In the genomic region with DNA sequence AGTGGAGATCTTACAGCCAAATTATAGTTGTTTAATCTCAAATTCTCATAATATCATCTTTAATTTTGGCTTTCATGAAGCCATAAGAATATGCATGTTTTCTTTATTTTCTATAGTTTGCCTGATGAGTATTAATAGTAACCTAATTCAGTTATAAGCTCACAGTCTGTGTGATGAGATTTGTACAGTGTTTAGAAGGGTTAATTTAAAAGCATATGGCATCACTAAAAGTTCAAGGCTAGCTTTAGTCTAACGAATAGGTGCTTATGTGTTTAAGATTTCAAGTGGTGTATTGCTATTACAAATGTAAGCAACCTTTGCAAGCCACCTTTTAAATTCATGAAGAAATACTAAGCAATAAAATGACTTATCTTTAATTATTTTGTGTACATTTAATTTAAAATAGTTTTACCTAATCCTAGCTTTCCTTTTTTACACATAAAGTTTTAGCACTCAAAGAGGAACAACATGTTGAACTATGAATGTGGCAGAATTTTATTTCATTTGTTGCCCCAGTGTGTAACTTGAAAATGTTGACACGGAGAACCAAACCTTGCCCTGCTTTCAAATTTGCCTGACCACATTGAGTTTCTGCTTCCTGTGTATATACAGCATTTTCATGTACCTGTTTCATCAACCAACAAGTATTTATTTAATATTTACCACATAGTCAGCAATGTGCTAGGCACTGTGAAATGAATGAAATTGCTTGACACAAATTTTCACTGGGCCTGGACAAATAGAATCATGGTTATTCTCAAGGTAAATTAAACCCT, we compare ENCODE assay signal across 9 cellular contexts. TPM values are rescaled to one million over a fixed set of nuclear protein-coding genes. Genes with fewer than 3 reads are reported as not detected.
A peak's percentile ranks its signal among the peaks of the same experiment; 100 is the strongest.
DNase-seq lines count a peak whose midpoint lies in the region; ATAC-seq, FAIRE-seq and TF ChIP-seq lines count a peak whose summit lies in the region.
"Had no signal": no experiment of that assay in that cellular context is flagged by ENCODE, and none has a peak within 500 bp of the region (broad histone marks: within the 10 kb centered on the region; RNA-seq: fewer than 3 reads in every experiment).

No MANE protein-coding gene starts in this region.

- H3K9me2 ChIP-seq in HCT116 (ENCODE audit: insufficient read depth), result no peaks in the 10 kb centered on the region

- no peaks in the 10 kb centered on the region for H3K9me3 Mint-ChIP-seq in CD4-positive, alpha-beta T cell
- H3K9me3 Mint-ChIP-seq in activated T-helper 2 cell treated with anti-CD3 and anti-CD28 coated beads, Interferon-gamma antibody, Interleukin-2, Interleukin-4, amounts not matched to agents 10 μg/mL and 5 μg/mL and 100 μg/mL, durations not matched to agents 14 hours and 24 hours and 36 hours, result no peaks in the 10 kb centered on the region
- no peaks in the 10 kb centered on the region for H3K9me3 Mint-ChIP-seq in naive thymus-derived CD8-positive, alpha-beta T cell

- peaks cover 17% of the 10 kb centered on the region for H3K36me3 Mint-ChIP-seq in CD4-positive, alpha-beta T cell (ENCODE audit: low read depth)
- peaks cover 6% of the 10 kb centered on the region for H3K36me3 Mint-ChIP-seq in activated T-helper 2 cell treated with anti-CD3 and anti-CD28 coated beads, Interferon-gamma antibody, Interleukin-2, Interleukin-4, amounts not matched to agents 10 μg/mL and 5 μg/mL and 100 μg/mL, durations not matched to agents 14 hours and 24 hours and 36 hours (ENCODE audit: low read depth)
- peaks cover 0 to 23% (median 21%) of the 10 kb centered on the region in 3 donors for H3K36me3 Mint-ChIP-seq in naive thymus-derived CD8-positive, alpha-beta T cell

- H3K4me1 ChIP-seq in HCT116 (ENCODE audit: control insufficient read depth in 1 of 2, insufficient read depth in 2 of 2, low read length in 2 of 2), result peaks cover 17 to 27% of the 10 kb centered on the region in 2 experiments

- no peaks in the 10 kb centered on the region for H4K20me1 ChIP-seq in HCT116 (ENCODE audit: insufficient read depth)

- H3K27ac ChIP-seq in CD4-positive, alpha-beta T cell (ENCODE audit: low read depth, low read length), result no peak overlapping the region
- no peak overlapping the region for H3K27ac ChIP-seq in HCT116 (ENCODE audit: low read depth, low read length)

- no peaks in the 10 kb centered on the region for H3K36me3 ChIP-seq in HCT116 (ENCODE audit: control insufficient read depth in 1 of 2, insufficient read depth in 2 of 2, low read length in 2 of 2)
- H3K36me3 ChIP-seq in MG63, result no peaks in the 10 kb centered on the region

- no peaks in the 10 kb centered on the region for H3K27me3 ChIP-seq in CD4-positive, alpha-beta T cell (ENCODE audit: control insufficient read depth, insufficient read depth, low read length)
- H3K27me3 ChIP-seq in HCT116 (ENCODE audit: insufficient read depth, low read length) (no peaks in the 10 kb centered on the region), MG63 (no peaks in the 10 kb centered on the region)

- H3K4me3 Mint-ChIP-seq in CD4-positive, alpha-beta T cell, result peak overlapping the region; percentile 90
- H3K4me3 Mint-ChIP-seq in activated T-helper 2 cell treated with anti-CD3 and anti-CD28 coated beads, Interferon-gamma antibody, Interleukin-2, Interleukin-4, amounts not matched to agents 10 μg/mL and 5 μg/mL and 100 μg/mL, durations not matched to agents 14 hours and 24 hours and 36 hours (ENCODE audit: low read depth), result peak overlapping the region; percentile 87
- peak overlapping the region; percentile 86 to 95 (median 94) for H3K4me3 Mint-ChIP-seq in naive thymus-derived CD8-positive, alpha-beta T cell

- TF ChIP-seq POLR2A in HCT116 (IDR thresholded peaks at IDR 0.05; ENCODE audit: borderline replicate concordance, extremely low read depth, insufficient read depth, insufficient read length), result no peak

- no peak for TF ChIP-seq CTCF in CD4-positive, alpha-beta T cell (IDR thresholded peaks at IDR 0.05)
- TF ChIP-seq CTCF in HCT116 (IDR thresholded peaks at IDR 0.05 in 2 of 3, conservative IDR thresholded peaks at IDR 0.05 in 1 of 3; ENCODE audit: borderline replicate concordance in 1 of 3, insufficient read depth in 1 of 3, low read depth in 2 of 3, low read length in 2 of 3), result no peak

- no peak for FAIRE-seq in urothelium cell line (lab: Jason Lieb, UNC)

- peak overlapping the region; percentile 87; the same call in 1 of the 2 replicates for H3K4me2 ChIP-seq in HCT116 (ENCODE audit: low read length)

- peak overlapping the region; percentile 79 for H3K27ac Mint-ChIP-seq in CD4-positive, alpha-beta T cell
- H3K27ac Mint-ChIP-seq in activated T-helper 2 cell treated with anti-CD3 and anti-CD28 coated beads, Interferon-gamma antibody, Interleukin-2, Interleukin-4, amounts not matched to agents 10 μg/mL and 5 μg/mL and 100 μg/mL, durations not matched to agents 14 hours and 24 hours and 36 hours, result peak overlapping the region; percentile 10
- peak overlapping the region in 9 of 10 donors; percentile 18 to 93 (median 59) for H3K27ac Mint-ChIP-seq in naive thymus-derived CD8-positive, alpha-beta T cell

- H3K9ac ChIP-seq in HCT116 (ENCODE audit: low read length), result no peak overlapping the region

- ATAC-seq in CD4-positive, alpha-beta T cell (ENCODE audit: poor library complexity), result no peak
- no peak for ATAC-seq in HCT116
- ATAC-seq in naive thymus-derived CD8-positive, alpha-beta T cell, result no peak

- H3K4me3 ChIP-seq in HCT116 (replicated peaks in 1 of 2; ENCODE audit: low read depth in 1 of 2, low read length in 2 of 2) (no peak overlapping the region), MG63 (no peak overlapping the region)

- H3K79me2 ChIP-seq in HCT116 (ENCODE audit: insufficient read depth, low read length), result no peaks in the 10 kb centered on the region

- CTCF ChIA-PET in CD4-positive, alpha-beta T cell (lab: Charles Lee), result interaction anchor here (0.8 to 1.8 kb wide), 2 partner anchors 18 to 51 kb away, joined by 3 to 4 read pairs; no protein-coding TSS in a partner anchor
- CTCF ChIA-PET in HCT116 (lab: Charles Lee), result no interaction called here

- POLR2A ChIA-PET in CD4-positive, alpha-beta T cell (lab: Charles Lee), result interaction anchor here (0.7 to 1.8 kb wide), 6 partner anchors 11 to 299 kb away, joined by 3 to 13 read pairs (median 6); a partner anchor contains a TSS
- POLR2A ChIA-PET in HCT116 (lab: Charles Lee), result no interaction called here
- POLR2A ChIA-PET in naive thymus-derived CD8-positive, alpha-beta T cell (lab: Charles Lee), result interaction anchor here (0.5 to 0.9 kb wide), 4 partner anchors 9 to 114 kb away, joined by 3 to 6 read pairs (median 4); no protein-coding TSS in a partner anchor

- no peak for TF ChIP-seq RAD21 in HCT116 (IDR thresholded peaks at IDR 0.05; ENCODE audit: low read depth)

- no peak for DNase-seq in CD4-positive, alpha-beta T cell
- no peak for DNase-seq in HCT116 (ENCODE audit: low read depth, low spot score)
- DNase-seq in activated T-helper 2 cell treated with anti-CD3 and anti-CD28 coated beads, Interferon-gamma antibody, Interleukin-2, Interleukin-4, amounts not matched to agents 10 μg/mL and 5 μg/mL and 100 μg/mL, durations not matched to agents 14 hours and 24 hours and 36 hours (ENCODE audit: low spot score), result no peak
- DNase-seq in naive thymus-derived CD8-positive, alpha-beta T cell, result no peak
- DNase-seq in anterior cingulate cortex (lab: John Stamatoyannopoulos, UW), result no peak
- DNase-seq in MG63, result no peak
- DNase-seq in amniotic stem cell (lab: John Stamatoyannopoulos, UW), result no peak
- no peak for DNase-seq in urothelium cell line (ENCODE audit: low spot score)
- DNase-seq: NCI-H187 had no signal

- intact Hi-C loops in CD4-positive, alpha-beta T cell (cut with DNase I, micrococcal nuclease), result loop anchor here in 1 of 2 experiments (5.0 kb wide), 1 partner anchor 39 kb away; a partner anchor contains a TSS
- intact Hi-C loops in HCT116 (cut with micrococcal nuclease), result no loop called here
- intact Hi-C loops in activated T-helper 2 cell treated with anti-CD3 and anti-CD28 coated beads, Interferon-gamma antibody, Interleukin-2, Interleukin-4, amounts not matched to agents 10 μg/mL and 5 μg/mL and 100 μg/mL, durations not matched to agents 14 hours and 24 hours and 36 hours (cut with micrococcal nuclease), result loop anchor here (5.0 kb wide), 1 partner anchor 121 kb away; a partner anchor contains a TSS

- peaks cover 51% of the 10 kb centered on the region for H3K4me1 Mint-ChIP-seq in CD4-positive, alpha-beta T cell (ENCODE audit: low read depth)
- H3K4me1 Mint-ChIP-seq in activated T-helper 2 cell treated with anti-CD3 and anti-CD28 coated beads, Interferon-gamma antibody, Interleukin-2, Interleukin-4, amounts not matched to agents 10 μg/mL and 5 μg/mL and 100 μg/mL, durations not matched to agents 14 hours and 24 hours and 36 hours (ENCODE audit: low read depth), result peaks cover 26% of the 10 kb centered on the region
- H3K4me1 Mint-ChIP-seq in naive thymus-derived CD8-positive, alpha-beta T cell, result peaks cover 23 to 51% (median 41%) of the 10 kb centered on the region in 4 donors

- BruUV-seq in HCT116 (replicated peaks; lab: Mats Ljungman, UMichigan), result no TSS peak

- H2AFZ ChIP-seq in HCT116 (ENCODE audit: low read depth, low read length, poor library complexity, severe bottlenecking), result no peak overlapping the region

- H3K27me3 Mint-ChIP-seq in CD4-positive, alpha-beta T cell, result no peaks in the 10 kb centered on the region
- no peaks in the 10 kb centered on the region for H3K27me3 Mint-ChIP-seq in activated T-helper 2 cell treated with anti-CD3 and anti-CD28 coated beads, Interferon-gamma antibody, Interleukin-2, Interleukin-4, amounts not matched to agents 10 μg/mL and 5 μg/mL and 100 μg/mL, durations not matched to agents 14 hours and 24 hours and 36 hours (ENCODE audit: low read depth)
- no peaks in the 10 kb centered on the region for H3K27me3 Mint-ChIP-seq in naive thymus-derived CD8-positive, alpha-beta T cell

- H3K9me3 ChIP-seq in CD4-positive, alpha-beta T cell (ENCODE audit: control insufficient read depth, low read length), result no peaks in the 10 kb centered on the region
- H3K9me3 ChIP-seq in HCT116 (ENCODE audit: control insufficient read depth in 1 of 2, insufficient read depth in 1 of 2, low read depth in 1 of 2, low read length in 2 of 2) (no peaks in the 10 kb centered on the region), MG63 (no peaks in the 10 kb centered on the region)

- RAD21 ChIA-PET in HCT116 (lab: Charles Lee; ENCODE audit: low non-redundant PET in 1 of 2, low total read pairs in 2 of 2, uncharacterized antibody in 2 of 2, unreplicated experiment in 2 of 2), result no interaction called here

TF ChIP-seq in HCT116, 20 proteins besides CTCF, POLR2A, EP300 and RAD21 (continues in another document):
- no peak for TF ChIP-seq ZFX (IDR thresholded peaks at IDR 0.05)
- TF ChIP-seq TCF7L2 (IDR thresholded peaks at IDR 0.05; ENCODE audit: borderline replicate concordance, extremely low read depth, insufficient read depth, insufficient read length), result no peak
- no peak for TF ChIP-seq EZH2 (IDR thresholded peaks at IDR 0.05)

RNA-seq across cellular contexts. Expression of a gene that starts 41.5 kb away (rescaled TPM):
- 1 to 10 TPM; 1.5 TPM for total RNA-seq in CD4-positive, alpha-beta T cell
- 2.7 TPM for total RNA-seq in HCT116 (2021; ENCODE audit: unreplicated experiment)
- 0.43 and 0.44 TPM in 2 replicates for polyA plus RNA-seq in HCT116 (2012)
- 1.5 and 1.6 TPM in 2 replicates for total RNA-seq in activated T-helper 2 cell treated with anti-CD3 and anti-CD28 coated beads, Interferon-gamma antibody, Interleukin-2, Interleukin-4, amounts not matched to agents 10 μg/mL and 5 μg/mL and 100 μg/mL, durations not matched to agents 14 hours and 24 hours and 36 hours
- total RNA-seq in naive thymus-derived CD8-positive, alpha-beta T cell, result 1 to 10 TPM; 3.1 to 3.2 TPM
- 1 to 10 TPM; 1.5 to 2.0 (median 1.8) TPM for polyA plus RNA-seq in naive thymus-derived CD8-positive, alpha-beta T cell
- total RNA-seq in MG63 (2014; rRNA removed; shearing (Covaris generic); ENCODE audit: low replicate concordance), result 0.39 and 0.82 TPM in 2 replicates

Comparison
In these comparisons a context has a peak if more than half of its experiments do, and no peak if none do; other contexts are left out.
1. H3K27ac Mint-ChIP-seq: peak in every context shown above with its lines; median percentile 79 in CD4-positive, alpha-beta T cell; 59 in naive thymus-derived CD8-positive, alpha-beta T cell; 10 in activated T-helper 2 cell treated with anti-CD3 and anti-CD28 coated beads, Interferon-gamma antibody, Interleukin-2, Interleukin-4, amounts not matched to agents 10 μg/mL and 5 μg/mL and 100 μg/mL, durations not matched to agents 14 hours and 24 hours and 36 hours.